Comparison of ENCODE assay signal across 13 cellular contexts in the genomic region with DNA sequence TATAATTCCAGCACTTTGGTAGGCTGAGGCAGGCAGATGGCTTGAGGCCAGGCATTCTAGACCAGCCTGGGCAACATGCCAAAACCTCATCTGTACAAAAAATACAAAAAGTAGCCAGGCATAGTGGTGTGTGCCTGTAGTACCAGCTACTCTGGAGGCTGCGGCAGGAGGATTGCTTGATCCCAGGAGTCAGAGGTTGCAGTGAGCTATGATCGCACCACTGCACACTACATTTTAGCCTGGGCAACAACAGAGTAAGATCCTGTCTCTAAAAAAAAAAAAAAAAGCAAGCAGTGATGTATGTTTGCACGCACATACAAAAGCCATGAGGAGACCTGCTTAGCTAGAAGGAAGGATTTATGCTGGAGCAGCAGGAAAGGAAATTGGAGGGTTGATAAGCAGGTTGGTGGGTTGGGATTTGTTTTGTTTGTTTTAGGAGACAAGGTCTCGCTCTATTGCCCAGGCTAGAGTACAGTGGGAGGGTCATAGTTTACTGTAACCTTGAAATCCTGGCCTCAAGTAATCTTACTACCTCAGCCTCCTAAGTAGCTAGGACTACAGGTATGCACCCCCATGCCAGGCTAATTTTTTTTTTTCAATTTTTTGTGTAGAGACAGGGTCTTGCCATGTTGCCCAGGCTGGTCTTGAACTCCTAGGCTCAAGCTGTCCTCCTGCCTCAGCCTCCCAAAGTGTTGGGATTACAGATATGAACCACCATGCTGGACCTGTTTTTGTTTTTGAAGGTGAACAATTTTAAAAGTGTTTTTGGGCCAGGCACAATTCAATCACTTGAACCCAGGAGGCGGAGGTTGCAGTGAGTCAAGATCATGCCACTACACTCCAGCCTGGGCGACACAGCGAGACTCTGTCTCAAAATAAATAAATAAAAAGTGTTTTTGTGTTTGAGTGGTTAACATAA. TPM values are rescaled to one million over a fixed set of nuclear protein-coding genes. Genes with fewer than 3 reads are reported as not detected.
DNase-seq lines count a peak whose midpoint lies in the region; ATAC-seq and TF ChIP-seq lines count a peak whose summit lies in the region.
"Had no signal": no experiment of that assay in that cellular context is flagged by ENCODE, and none has a peak within 500 bp of the region (broad histone marks: within the 10 kb centered on the region; RNA-seq: fewer than 3 reads in every experiment).

No MANE protein-coding gene starts in this region.

- H3K9me3 ChIP-seq in mucosa of descending colon: no peaks in the 10 kb centered on the region

- H3K4me1 ChIP-seq in mucosa of descending colon (ENCODE audit: low read depth): peaks cover 40% of the 10 kb centered on the region

- no peaks in the 10 kb centered on the region for H3K27me3 Mint-ChIP-seq in activated T-helper 2 cell treated with anti-CD3 and anti-CD28 coated beads, Interferon-gamma antibody, Interleukin-2, Interleukin-4, amounts not matched to agents 10 μg/mL and 5 μg/mL and 100 μg/mL, durations not matched to agents 14 hours and 24 hours and 36 hours (ENCODE audit: low read depth)

- no peak overlapping the region for H3K4me3 ChIP-seq in mucosa of descending colon
- H3K4me3 ChIP-seq: GM23338 had no signal

- no peak overlapping the region for H3K27ac Mint-ChIP-seq in activated T-helper 2 cell treated with anti-CD3 and anti-CD28 coated beads, Interferon-gamma antibody, Interleukin-2, Interleukin-4, amounts not matched to agents 10 μg/mL and 5 μg/mL and 100 μg/mL, durations not matched to agents 14 hours and 24 hours and 36 hours
- H3K27ac Mint-ChIP-seq: activated CD8-positive, alpha-beta T cell treated with anti-CD3 and anti-CD28 coated beads, Interleukin-2, amount 10 ng/mL, durations not matched to agents 7 days and 5 days; GM23338 had no signal

- peaks cover 22% of the 10 kb centered on the region for H3K4me1 Mint-ChIP-seq in activated T-helper 2 cell treated with anti-CD3 and anti-CD28 coated beads, Interferon-gamma antibody, Interleukin-2, Interleukin-4, amounts not matched to agents 10 μg/mL and 5 μg/mL and 100 μg/mL, durations not matched to agents 14 hours and 24 hours and 36 hours (ENCODE audit: low read depth)

- ATAC-seq in mucosa of descending colon (peak; percentile 18), HG03378 (IDR thresholded peaks at IDR 0.05; ENCODE audit: unreplicated experiment) (no peak)
- ATAC-seq: activated CD8-positive, alpha-beta T cell treated with anti-CD3 and anti-CD28 coated beads, Interleukin-2, amount 10 ng/mL, durations not matched to agents 7 days and 5 days; esophagus mucosa; GM23338 had no signal

- H3K36me3 ChIP-seq in mucosa of descending colon (ENCODE audit: low read depth): no peaks in the 10 kb centered on the region

- DNase-seq in NCI-H1417 (lab: John Stamatoyannopoulos, UW) (peak; percentile 5 to 48 (median 21)), NCI-H1417 treated with DMSO at 0.1 percent for 48 hours (lab: John Stamatoyannopoulos, UW) (no peak), NCI-H1105 treated with DMSO at 0.1 percent for 48 hours (lab: John Stamatoyannopoulos, UW) (peak; percentile 69), SHP77 treated with DMSO at 0.1 percent for 48 hours (lab: John Stamatoyannopoulos, UW) (peak; percentile 74), mucosa of descending colon (peak in 1 of 3 donors; percentile 53), GF-D8 (lab: John Stamatoyannopoulos, UW) (no peak)
- DNase-seq in activated T-helper 2 cell treated with anti-CD3 and anti-CD28 coated beads, Interferon-gamma antibody, Interleukin-2, Interleukin-4, amounts not matched to agents 10 μg/mL and 5 μg/mL and 100 μg/mL, durations not matched to agents 14 hours and 24 hours and 36 hours (ENCODE audit: low spot score): no peak
- DNase-seq: activated CD8-positive, alpha-beta T cell treated with anti-CD3 and anti-CD28 coated beads, Interleukin-2, amount 10 ng/mL, durations not matched to agents 7 days and 5 days; activated naive CD4-positive, alpha-beta T cell treated with anti-CD3 and anti-CD28 coated beads, Interleukin-2, amount 50 U/mL, for 16 hours; midbrain had no signal

- no peaks in the 10 kb centered on the region for H3K9me3 Mint-ChIP-seq in activated T-helper 2 cell treated with anti-CD3 and anti-CD28 coated beads, Interferon-gamma antibody, Interleukin-2, Interleukin-4, amounts not matched to agents 10 μg/mL and 5 μg/mL and 100 μg/mL, durations not matched to agents 14 hours and 24 hours and 36 hours
- H3K9me3 Mint-ChIP-seq: GM23338 had no signal

- intact Hi-C loops in mucosa of descending colon (cut with DNase I, micrococcal nuclease): no loop called here
- intact Hi-C loops in activated T-helper 2 cell treated with anti-CD3 and anti-CD28 coated beads, Interferon-gamma antibody, Interleukin-2, Interleukin-4, amounts not matched to agents 10 μg/mL and 5 μg/mL and 100 μg/mL, durations not matched to agents 14 hours and 24 hours and 36 hours (cut with micrococcal nuclease): no loop called here

- peaks cover 18% of the 10 kb centered on the region for H3K36me3 Mint-ChIP-seq in activated T-helper 2 cell treated with anti-CD3 and anti-CD28 coated beads, Interferon-gamma antibody, Interleukin-2, Interleukin-4, amounts not matched to agents 10 μg/mL and 5 μg/mL and 100 μg/mL, durations not matched to agents 14 hours and 24 hours and 36 hours (ENCODE audit: low read depth)

- TF ChIP-seq CTCF in mucosa of descending colon (IDR thresholded peaks at IDR 0.05): no peak

- no peak overlapping the region for H3K4me3 Mint-ChIP-seq in activated T-helper 2 cell treated with anti-CD3 and anti-CD28 coated beads, Interferon-gamma antibody, Interleukin-2, Interleukin-4, amounts not matched to agents 10 μg/mL and 5 μg/mL and 100 μg/mL, durations not matched to agents 14 hours and 24 hours and 36 hours (ENCODE audit: low read depth)
- H3K4me3 Mint-ChIP-seq: activated CD8-positive, alpha-beta T cell treated with anti-CD3 and anti-CD28 coated beads, Interleukin-2, amount 10 ng/mL, durations not matched to agents 7 days and 5 days; GM23338 had no signal

RNA-seq across cellular contexts. Expression of a gene that starts 4.0 kb away (rescaled TPM):
- total RNA-seq in mucosa of descending colon: 1 to 10 TPM; 3.3 to 7.4 (median 5.7) TPM
- total RNA-seq in activated T-helper 2 cell treated with anti-CD3 and anti-CD28 coated beads, Interferon-gamma antibody, Interleukin-2, Interleukin-4, amounts not matched to agents 10 μg/mL and 5 μg/mL and 100 μg/mL, durations not matched to agents 14 hours and 24 hours and 36 hours: 6.2 and 6.3 TPM in 2 replicates

RNA-seq across cellular contexts. Expression of a gene that starts 4.2 kb away (rescaled TPM):
- 10 to 100 TPM; 31.1 to 61.0 (median 32.9) TPM for total RNA-seq in mucosa of descending colon
- 28.0 and 29.1 TPM in 2 replicates for total RNA-seq in activated T-helper 2 cell treated with anti-CD3 and anti-CD28 coated beads, Interferon-gamma antibody, Interleukin-2, Interleukin-4, amounts not matched to agents 10 μg/mL and 5 μg/mL and 100 μg/mL, durations not matched to agents 14 hours and 24 hours and 36 hours

RNA-seq across cellular contexts. Expression of a gene that starts 19.6 kb away (rescaled TPM):
- total RNA-seq in mucosa of descending colon: 10 to 100 TPM; 11.3 to 12.6 (median 12.4) TPM
- 9.3 and 10.3 TPM in 2 replicates for total RNA-seq in activated T-helper 2 cell treated with anti-CD3 and anti-CD28 coated beads, Interferon-gamma antibody, Interleukin-2, Interleukin-4, amounts not matched to agents 10 μg/mL and 5 μg/mL and 100 μg/mL, durations not matched to agents 14 hours and 24 hours and 36 hours

RNA-seq across cellular contexts. Expression of a gene that starts 26.0 kb away (rescaled TPM):
- 1 to 10 TPM; 3.9 to 6.0 (median 4.1) TPM for total RNA-seq in mucosa of descending colon
- 0.60 and 1.1 TPM in 2 replicates for total RNA-seq in activated T-helper 2 cell treated with anti-CD3 and anti-CD28 coated beads, Interferon-gamma antibody, Interleukin-2, Interleukin-4, amounts not matched to agents 10 μg/mL and 5 μg/mL and 100 μg/mL, durations not matched to agents 14 hours and 24 hours and 36 hours

RNA-seq across cellular contexts. Expression of a gene that starts 27.8 kb away (rescaled TPM):
- 10 to 100 TPM; 13.8 to 31.5 (median 14.0) TPM for total RNA-seq in mucosa of descending colon
- total RNA-seq in activated T-helper 2 cell treated with anti-CD3 and anti-CD28 coated beads, Interferon-gamma antibody, Interleukin-2, Interleukin-4, amounts not matched to agents 10 μg/mL and 5 μg/mL and 100 μg/mL, durations not matched to agents 14 hours and 24 hours and 36 hours: 1.5 and 2.0 TPM in 2 replicates

Comparison
In these comparisons a context has a peak if more than half of its experiments do, and no peak if none do; other contexts are left out.
1. DNase-seq: peak in NCI-H1417 (3 of 3), NCI-H1105 treated with DMSO at 0.1 percent for 48 hours (single experiment) and SHP77 treated with DMSO at 0.1 percent for 48 hours (single experiment); none in NCI-H1417 treated with DMSO at 0.1 percent for 48 hours (single experiment), activated T-helper 2 cell treated with anti-CD3 and anti-CD28 coated beads, Interferon-gamma antibody, Interleukin-2, Interleukin-4, amounts not matched to agents 10 μg/mL and 5 μg/mL and 100 μg/mL, durations not matched to agents 14 hours and 24 hours and 36 hours (single experiment) and GF-D8 (single experiment).